Comparison of ENCODE assay signal across 1 cellular context in the genomic region with DNA sequence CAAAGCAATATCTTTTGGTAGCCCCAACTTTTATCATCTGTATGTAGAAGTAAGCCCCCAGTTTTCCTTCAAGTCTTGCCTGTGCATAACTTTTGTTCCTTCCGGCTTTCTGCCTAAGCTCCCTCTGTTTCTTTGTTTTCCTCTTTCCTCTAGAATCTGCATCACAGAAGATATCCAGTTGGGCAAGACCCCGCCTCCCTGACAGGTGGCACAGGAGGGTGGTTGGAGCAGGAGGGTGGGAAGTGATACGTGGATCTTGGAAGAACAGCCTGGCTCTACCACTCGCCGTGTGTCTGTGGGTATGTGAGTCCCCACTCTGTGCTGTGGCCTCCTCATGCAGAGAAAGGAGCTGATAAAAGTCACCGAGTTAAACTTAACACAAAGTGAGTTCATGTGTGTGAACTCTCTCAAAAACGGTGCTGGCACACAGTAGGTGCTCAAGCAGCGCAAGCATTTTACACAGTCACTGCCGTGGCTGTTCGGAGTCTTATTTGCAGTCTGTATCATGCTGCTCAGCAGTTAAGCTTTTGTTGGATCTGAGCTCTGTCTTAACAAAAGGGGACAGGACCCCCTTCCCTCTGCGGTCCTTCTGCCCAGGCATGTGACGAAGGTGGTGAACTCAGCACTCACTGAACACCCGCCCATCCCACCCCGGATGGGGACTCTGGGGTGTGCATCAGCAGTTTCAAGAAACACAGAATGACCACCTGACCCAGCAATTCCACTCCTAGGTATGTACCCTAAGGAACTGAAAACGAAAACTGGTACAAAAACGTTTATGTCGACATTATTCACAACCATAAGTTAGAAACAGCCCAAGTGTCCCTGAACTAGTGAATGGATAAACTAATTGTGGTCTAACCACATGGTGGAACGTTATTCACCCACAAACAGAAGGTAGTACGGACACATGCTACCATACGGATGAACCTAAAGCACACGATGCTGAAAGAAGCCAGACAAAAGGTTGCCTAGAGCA.
TF ChIP-seq lines count a peak whose summit lies in the region.

No MANE protein-coding gene starts in this region.

TF ChIP-seq in GM23338, 12 proteins besides CTCF, POLR2A, EP300 and RAD21 (continued from another document):
- TF ChIP-seq, protein P1, sequence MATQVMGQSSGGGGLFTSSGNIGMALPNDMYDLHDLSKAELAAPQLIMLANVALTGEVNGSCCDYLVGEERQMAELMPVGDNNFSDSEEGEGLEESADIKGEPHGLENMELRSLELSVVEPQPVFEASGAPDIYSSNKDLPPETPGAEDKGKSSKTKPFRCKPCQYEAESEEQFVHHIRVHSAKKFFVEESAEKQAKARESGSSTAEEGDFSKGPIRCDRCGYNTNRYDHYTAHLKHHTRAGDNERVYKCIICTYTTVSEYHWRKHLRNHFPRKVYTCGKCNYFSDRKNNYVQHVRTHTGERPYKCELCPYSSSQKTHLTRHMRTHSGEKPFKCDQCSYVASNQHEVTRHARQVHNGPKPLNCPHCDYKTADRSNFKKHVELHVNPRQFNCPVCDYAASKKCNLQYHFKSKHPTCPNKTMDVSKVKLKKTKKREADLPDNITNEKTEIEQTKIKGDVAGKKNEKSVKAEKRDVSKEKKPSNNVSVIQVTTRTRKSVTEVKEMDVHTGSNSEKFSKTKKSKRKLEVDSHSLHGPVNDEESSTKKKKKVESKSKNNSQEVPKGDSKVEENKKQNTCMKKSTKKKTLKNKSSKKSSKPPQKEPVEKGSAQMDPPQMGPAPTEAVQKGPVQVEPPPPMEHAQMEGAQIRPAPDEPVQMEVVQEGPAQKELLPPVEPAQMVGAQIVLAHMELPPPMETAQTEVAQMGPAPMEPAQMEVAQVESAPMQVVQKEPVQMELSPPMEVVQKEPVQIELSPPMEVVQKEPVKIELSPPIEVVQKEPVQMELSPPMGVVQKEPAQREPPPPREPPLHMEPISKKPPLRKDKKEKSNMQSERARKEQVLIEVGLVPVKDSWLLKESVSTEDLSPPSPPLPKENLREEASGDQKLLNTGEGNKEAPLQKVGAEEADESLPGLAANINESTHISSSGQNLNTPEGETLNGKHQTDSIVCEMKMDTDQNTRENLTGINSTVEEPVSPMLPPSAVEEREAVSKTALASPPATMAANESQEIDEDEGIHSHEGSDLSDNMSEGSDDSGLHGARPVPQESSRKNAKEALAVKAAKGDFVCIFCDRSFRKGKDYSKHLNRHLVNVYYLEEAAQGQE (IDR thresholded peaks at IDR 0.05; ENCODE audit: unreplicated experiment), result no peak
- TF ChIP-seq EZH2 (IDR thresholded peaks at IDR 0.05; ENCODE audit: low read depth, unreplicated experiment), result no peak
